Comparison of ENCODE assay signal across 20 cellular contexts in genomic region chr10:72421895-72422540, GRCh38.
DNase-seq lines count a peak whose midpoint lies in the region; ATAC-seq, FAIRE-seq and TF ChIP-seq lines count a peak whose summit lies in the region.
"Had no signal": no experiment of that assay in that cellular context is flagged by ENCODE, and none has a peak within 500 bp of the region (broad histone marks: within the 10 kb centered on the region; RNA-seq: fewer than 3 reads in every experiment).

No MANE protein-coding gene starts in this region.

- POLR2A ChIA-PET in H1 (lab: Charles Lee; ENCODE audit: partially characterized antibody): no interaction called here

- no peak for TF ChIP-seq RAD21 in H1 (IDR thresholded peaks at IDR 0.05 in 1 of 2, conservative IDR thresholded peaks at IDR 0.05 in 1 of 2; ENCODE audit: low read depth in 2 of 2, low read length in 2 of 2)

- H3K36me3 Mint-ChIP-seq in GM23338 (ENCODE audit: low read depth) (peaks cover 37% of the 10 kb centered on the region), progenitor cell of endocrine pancreas (ENCODE audit: insufficient read depth) (peaks cover 23% of the 10 kb centered on the region)

- H2BK12ac ChIP-seq in H1 (ENCODE audit: low read depth, low read length): no peak overlapping the region; the same call in 1 of the 2 replicates

- FAIRE-seq in H1 (lab: Jason Lieb, UNC): peak; percentile 90
- FAIRE-seq: GM12892, H54 had no signal

- H2BK15ac ChIP-seq in H1 (ENCODE audit: low read length): no peak overlapping the region

- no peaks in the 10 kb centered on the region for H3F3A ChIP-seq in GM23338 (replicated peaks; ENCODE audit: low read depth)

- peak; percentile 88 for ATAC-seq in GM23338
- no peak for ATAC-seq in GM21526 (IDR thresholded peaks at IDR 0.05; ENCODE audit: low FRiP score, unreplicated experiment)
- no peak for ATAC-seq in HG03045 (IDR thresholded peaks at IDR 0.05; ENCODE audit: unreplicated experiment)
- ATAC-seq: Right ventricle myocardium inferior had no signal

- no peak overlapping the region for H3K23ac ChIP-seq in H1 (ENCODE audit: insufficient read length)

- H3K14ac ChIP-seq in H1 (ENCODE audit: insufficient read length): no peak overlapping the region

- no peak for TF ChIP-seq POLR2A in H1 (IDR thresholded peaks at IDR 0.05; ENCODE audit: control extremely low read depth in 1 of 2, low read depth in 2 of 2, low read length in 2 of 2)

- H2BK120ac ChIP-seq in H1 (replicated peaks; ENCODE audit: low read depth, low read length): no peak overlapping the region

- CTCF ChIA-PET in H1 (lab: Charles Lee; ENCODE audit: partially characterized antibody): interaction anchor here (0.6 to 1.0 kb wide), 2 partner anchors 11 to 16 kb away, joined by 3 read pairs; no protein-coding TSS in a partner anchor

- H3K27me3 Mint-ChIP-seq in GM23338 (ENCODE audit: insufficient read depth, low read depth, poor library complexity) (peaks cover 8% of the 10 kb centered on the region), progenitor cell of endocrine pancreas (no peaks in the 10 kb centered on the region)

- H3K4me1 ChIP-seq in GM23338 (ENCODE audit: insufficient read depth) (peaks cover 10% of the 10 kb centered on the region; the same call in 1 of the 2 replicates), HUES48 (ENCODE audit: control insufficient read depth, insufficient read depth, low read length) (peaks cover 17% of the 10 kb centered on the region), H1 (replicated peaks in 1 of 4; ENCODE audit: control insufficient read depth in 3 of 4, insufficient read depth in 4 of 4, low read length in 3 of 4) (peaks cover 0 to 9% (median 2%) of the 10 kb centered on the region in 4 experiments; a peak in 2 of 7 replicates)
- H3K4me1 ChIP-seq: Peyer's patch had no signal

- no peak overlapping the region for H4K5ac ChIP-seq in H1 (ENCODE audit: insufficient read length, low read depth, low read length)

- DNase-seq in GM23338 (ENCODE audit: low spot score) (peak; percentile 84), H1 (ENCODE audit: low read depth in 1 of 2, low spot score in 2 of 2) (no peak), iPS-NIHi11 (ENCODE audit: low spot score) (peak; percentile 28), progenitor cell of endocrine pancreas (ENCODE audit: low spot score, unreplicated experiment) (no peak), NCI-H524 (lab: John Stamatoyannopoulos, UW) (no peak)
- DNase-seq: C1 segment of cervical spinal cord, DMS 273 treated with DMSO at 0.1 percent for 48 hours, GF-D8, NCI-H1092, NCI-H1694, NCI-H345, Peyer's patch had no signal

- H3K4me3 ChIP-seq in GM23338 (no peak overlapping the region), HUES48 (ENCODE audit: low read depth, low read length) (no peak overlapping the region), H1 (ENCODE audit: extremely low read depth in 1 of 4, insufficient read depth in 2 of 4, low read depth in 3 of 4, low read length in 4 of 4) (no peak overlapping the region)
- H3K4me3 ChIP-seq: Peyer's patch, SK-N-MC had no signal

- H2AFZ ChIP-seq in GM23338 (no peak overlapping the region), H1 (ENCODE audit: low read length) (no peak overlapping the region)

- H3K4me3 Mint-ChIP-seq in GM23338 (no peak overlapping the region), progenitor cell of endocrine pancreas (ENCODE audit: low read depth) (no peak overlapping the region)

- H3K4me2 ChIP-seq in GM23338 (no peak overlapping the region), H1 (ENCODE audit: insufficient read depth in 1 of 2, low read depth in 2 of 2, low read length in 2 of 2) (peak overlapping the region; percentile 34 to 50; a peak in 3 of 4 replicates)
- H3K4me2 ChIP-seq: KMS-11 had no signal

- H3K27me3 ChIP-seq in GM23338 (ENCODE audit: insufficient read depth): no peaks in the 10 kb centered on the region
- no peaks in the 10 kb centered on the region for H3K27me3 ChIP-seq in HUES48 (ENCODE audit: control insufficient read depth, insufficient read depth, low read length)
- no peaks in the 10 kb centered on the region for H3K27me3 ChIP-seq in H1 (replicated peaks in 1 of 4; ENCODE audit: control insufficient read depth in 3 of 4, extremely low read depth in 1 of 4, insufficient read depth in 3 of 4, low read length in 3 of 4)
- H3K27me3 ChIP-seq: Peyer's patch had no signal

- H3K18ac ChIP-seq in H1 (ENCODE audit: extremely low read depth, low read length): no peak overlapping the region

- no peak overlapping the region for H2BK5ac ChIP-seq in H1 (ENCODE audit: low read depth, low read length)

- H4K8ac ChIP-seq in H1 (ENCODE audit: extremely low read depth, insufficient read depth, low read length): no peak overlapping the region

- WGBS in H1 (ENCODE audit: extremely low coverage in 1 of 2, insufficient coverage in 1 of 2, insufficient read length in 1 of 2, insufficient replicate concordance in 2 of 2, low coverage in 1 of 2, low lambda C conversion rate in 2 of 2, missing lambda C conversion rate in 1 of 2), 2 experiments: 96% methylated on average over 1 of the region's 1 CpG; no CpG with 5 or more reads in 1 of the 2 experiments

- peaks cover 3% of the 10 kb centered on the region; the same call in 1 of the 2 replicates for H3K9me3 ChIP-seq in HUES48 (ENCODE audit: control insufficient read depth, insufficient read depth, low read length)
- peaks cover 11 to 15% of the 10 kb centered on the region in 2 experiments; a peak in 2 of 4 replicates for H3K9me3 ChIP-seq in H1 (ENCODE audit: insufficient read depth in 2 of 2, low read depth in 1 of 2, low read length in 1 of 2)
- H3K9me3 ChIP-seq: Peyer's patch had no signal

- H3K4me1 Mint-ChIP-seq in GM23338 (peaks cover 25% of the 10 kb centered on the region), progenitor cell of endocrine pancreas (ENCODE audit: low read depth) (peaks cover 53% of the 10 kb centered on the region)

- H3K4ac ChIP-seq in H1 (replicated peaks; ENCODE audit: insufficient read length, low read depth, low read length): no peak overlapping the region

- H3K27ac ChIP-seq in GM23338 (ENCODE audit: low read depth) (no peak overlapping the region), HUES48 (ENCODE audit: low read depth, low read length) (peak overlapping the region; percentile 87), H1 (ENCODE audit: low read depth, low read length) (peak overlapping the region; percentile 30; the same call in 1 of the 2 replicates)
- H3K27ac ChIP-seq: KMS-11, Peyer's patch, SK-N-MC had no signal

- H3K36me3 ChIP-seq in GM23338 (ENCODE audit: insufficient read depth): no peaks in the 10 kb centered on the region; the same call in 1 of the 2 replicates
- H3K36me3 ChIP-seq in HUES48 (ENCODE audit: control insufficient read depth, insufficient read depth, low read length): 0 out of 2 replicates have a peak, but pooled peaks cover 7% of the 10 kb centered on the region
- H3K36me3 ChIP-seq in H1 (ENCODE audit: control insufficient read depth in 2 of 4, insufficient read depth in 4 of 4, low read length in 3 of 4): peaks cover 0 to 15% (median 6%) of the 10 kb centered on the region in 4 experiments; a peak in 4 of 8 replicates

- no peak overlapping the region for H4K91ac ChIP-seq in H1 (replicated peaks; ENCODE audit: insufficient read length, low read length)

- no peak overlapping the region for H3K56ac ChIP-seq in H1 (replicated peaks; ENCODE audit: insufficient read length, low read depth, low read length)

- H4K20me1 ChIP-seq in GM23338 (replicated peaks; ENCODE audit: insufficient read depth): no peaks in the 10 kb centered on the region
- no peaks in the 10 kb centered on the region for H4K20me1 ChIP-seq in H1 (replicated peaks in 1 of 2; ENCODE audit: control insufficient read depth in 1 of 2, insufficient read depth in 2 of 2, low read length in 2 of 2)

- H3K79me2 ChIP-seq in GM23338 (replicated peaks; ENCODE audit: insufficient read depth): no peaks in the 10 kb centered on the region
- no peaks in the 10 kb centered on the region for H3K79me2 ChIP-seq in H1 (ENCODE audit: control insufficient read depth in 1 of 2, insufficient read depth in 2 of 2, low read length in 2 of 2)

- no peak overlapping the region for H2BK20ac ChIP-seq in H1 (ENCODE audit: low read length)

- no peak overlapping the region for H3K9ac ChIP-seq in HUES48 (ENCODE audit: low read depth, low read length)
- H3K9ac ChIP-seq in H1 (replicated peaks in 1 of 4; ENCODE audit: extremely low read depth in 1 of 4, low read depth in 3 of 4, low read length in 3 of 4): no peak overlapping the region
- H3K9ac ChIP-seq: KMS-11 had no signal

- no peaks in the 10 kb centered on the region for H3K79me1 ChIP-seq in H1 (ENCODE audit: low read depth, low read length)

- TF ChIP-seq CTCF in GM23338 (conservative IDR thresholded peaks at IDR 0.05; ENCODE audit: low read depth in 2 of 2) (no peak), H1 (IDR thresholded peaks at IDR 0.05; ENCODE audit: control extremely low read depth in 1 of 3, insufficient read depth in 1 of 3, low read depth in 1 of 3, low read length in 3 of 3) (no peak), progenitor cell of endocrine pancreas (IDR thresholded peaks at IDR 0.05; ENCODE audit: unreplicated experiment) (no peak)

- H3K27ac Mint-ChIP-seq in GM23338 (peak overlapping the region; percentile 9; the same call in 1 of the 2 replicates), progenitor cell of endocrine pancreas (no peak overlapping the region)

- H3K9me3 Mint-ChIP-seq in GM23338 (peaks cover 14% of the 10 kb centered on the region), progenitor cell of endocrine pancreas (ENCODE audit: low read depth) (peaks cover 6% of the 10 kb centered on the region)

- no peak overlapping the region for H2AK5ac ChIP-seq in H1 (ENCODE audit: low read depth, low read length)

- H3K23me2 ChIP-seq in H1 (ENCODE audit: low read depth, low read length): no peaks in the 10 kb centered on the region; the same call in 1 of the 2 replicates

- TF ChIP-seq EP300 in H1 (IDR thresholded peaks at IDR 0.05; ENCODE audit: borderline replicate concordance in 1 of 2, low read depth in 2 of 2, low read length in 2 of 2): no peak

- 0 out of 2 replicates have a peak, but pooled peaks cover 3% of the 10 kb centered on the region for H3K9me2 ChIP-seq in GM23338 (ENCODE audit: insufficient read depth)

TF ChIP-seq in H1, 55 proteins besides CTCF, POLR2A, EP300 and RAD21 (continues in another document):
- TF ChIP-seq SP4 (IDR thresholded peaks at IDR 0.05; ENCODE audit: low read length): no peak
- no peak for TF ChIP-seq YY1 (IDR thresholded peaks at IDR 0.05; ENCODE audit: low read depth, low read length)
- no peak for TF ChIP-seq BACH1 (IDR thresholded peaks at IDR 0.05; ENCODE audit: low read length)
- peak; percentile 66; the same call in 1 of the 2 replicates for TF ChIP-seq KDM1A (IDR thresholded peaks at IDR 0.05; ENCODE audit: borderline replicate concordance, low read length)
- 0 out of 4 replicates have a peak, but pooled peaks of 1 of the 2 experiments have one; percentile 49 for TF ChIP-seq HDAC2 (IDR thresholded peaks at IDR 0.05; ENCODE audit: borderline replicate concordance in 1 of 2, low read depth in 2 of 2, low read length in 2 of 2)
- TF ChIP-seq SAP30 (IDR thresholded peaks at IDR 0.05; ENCODE audit: insufficient read depth, insufficient replicate concordance, low read length): no peak
- TF ChIP-seq RXRA (IDR thresholded peaks at IDR 0.05; ENCODE audit: insufficient read depth, low read depth, low read length): no peak

Comparison
In these comparisons a context has a peak if more than half of its experiments do, and no peak if none do; other contexts are left out.
1. DNase-seq: peak in GM23338 (single experiment) and iPS-NIHi11 (single experiment); none in H1 (0 of 2), progenitor cell of endocrine pancreas (single experiment) and NCI-H524 (0 of 2).